10 cellular contexts compared by ENCODE assay signal in genomic region chr1:94235189-94236020, GRCh38. TPM values are rescaled to one million over a fixed set of nuclear protein-coding genes. Genes with fewer than 3 reads are reported as not detected.
DNase-seq lines count a peak whose midpoint lies in the region; ATAC-seq and TF ChIP-seq lines count a peak whose summit lies in the region.
"Had no signal": no experiment of that assay in that cellular context is flagged by ENCODE, and none has a peak within 500 bp of the region (broad histone marks: within the 10 kb centered on the region; RNA-seq: fewer than 3 reads in every experiment).

No MANE protein-coding gene starts in this region.

- H3K4me1 ChIP-seq in left ventricle myocardium inferior = peaks cover 97% of the 10 kb centered on the region
- no peaks in the 10 kb centered on the region for H3K4me1 ChIP-seq in uterus

- H3K27ac ChIP-seq in left ventricle myocardium inferior (replicated peaks) (peak overlapping the region; percentile 97), uterus (peak overlapping the region; percentile 67 to 72)

- H3K4me3 Mint-ChIP-seq in naive thymus-derived CD8-positive, alpha-beta T cell = peak overlapping the region in 8 of 10 donors; percentile 19 to 85 (median 74)

- peaks cover 0 to 14% (median 0%) of the 10 kb centered on the region in 9 donors for H3K9me3 Mint-ChIP-seq in naive thymus-derived CD8-positive, alpha-beta T cell
- H3K9me3 Mint-ChIP-seq: activated naive CD4-positive, alpha-beta T cell treated with anti-CD3 and anti-CD28 coated beads, Interleukin-2, amount 10 ng/mL, durations not matched to agents 7 days and 5 days had no signal

- ATAC-seq in left ventricle myocardium superior (no peak), HG03378 (IDR thresholded peaks at IDR 0.05; ENCODE audit: unreplicated experiment) (no peak), HG02885 (IDR thresholded peaks at IDR 0.05; ENCODE audit: poor library complexity, unreplicated experiment) (no peak)
- no peak for ATAC-seq in naive thymus-derived CD8-positive, alpha-beta T cell

- no peak for TF ChIP-seq POLR2A in uterus (IDR thresholded peaks at IDR 0.05)

- no peak for DNase-seq in left ventricle myocardium inferior
- DNase-seq in left ventricle myocardium superior = no peak
- DNase-seq in dermis microvascular lymphatic vessel endothelial cell (ENCODE audit: low read depth in 2 of 2) = peak; percentile 47 to 62
- no peak for DNase-seq in naive thymus-derived CD8-positive, alpha-beta T cell
- no peak for DNase-seq in uterus
- DNase-seq in NCI-H82 (lab: John Stamatoyannopoulos, UW) = no peak
- DNase-seq: activated naive CD4-positive, alpha-beta T cell treated with anti-CD3 and anti-CD28 coated beads, Interleukin-2, amount 10 ng/mL, durations not matched to agents 7 days and 5 days had no signal

- POLR2A ChIA-PET in naive thymus-derived CD8-positive, alpha-beta T cell (lab: Charles Lee) = no interaction called here

- H3K27ac Mint-ChIP-seq in naive thymus-derived CD8-positive, alpha-beta T cell = no peak overlapping the region
- H3K27ac Mint-ChIP-seq: activated naive CD4-positive, alpha-beta T cell treated with anti-CD3 and anti-CD28 coated beads, Interleukin-2, amount 10 ng/mL, durations not matched to agents 7 days and 5 days had no signal

- H3K9me3 ChIP-seq in left ventricle myocardium inferior (replicated peaks) (no peaks in the 10 kb centered on the region), uterus (no peaks in the 10 kb centered on the region)

- peaks cover 13 to 17% (median 16%) of the 10 kb centered on the region in 4 donors for H3K4me1 Mint-ChIP-seq in naive thymus-derived CD8-positive, alpha-beta T cell

- no peaks in the 10 kb centered on the region for H3K36me3 ChIP-seq in left ventricle myocardium inferior
- H3K36me3 ChIP-seq in uterus = no peaks in the 10 kb centered on the region

- H3K4me3 ChIP-seq in left ventricle myocardium inferior (peak overlapping the region; percentile 80), uterus (peak overlapping the region; percentile 5 to 56)

- intact Hi-C loops in left ventricle myocardium inferior (cut with micrococcal nuclease) (loop anchor here (5.0 kb wide), 1 partner anchor 173 kb away; no protein-coding TSS in a partner anchor), left ventricle myocardium superior (cut with micrococcal nuclease) (no loop called here), uterus (cut with DNase I; ENCODE audit: low total_unique reads) (loop anchor here (10.0 kb wide), 2 partner anchors 99 to 171 kb away; no protein-coding TSS in a partner anchor)

- peaks cover 0 to 5% (median 0%) of the 10 kb centered on the region in 3 donors for H3K36me3 Mint-ChIP-seq in naive thymus-derived CD8-positive, alpha-beta T cell
- H3K36me3 Mint-ChIP-seq: activated naive CD4-positive, alpha-beta T cell treated with anti-CD3 and anti-CD28 coated beads, Interleukin-2, amount 10 ng/mL, durations not matched to agents 7 days and 5 days had no signal

- H3K27me3 ChIP-seq in left ventricle myocardium inferior (ENCODE audit: low read depth) = no peaks in the 10 kb centered on the region
- peaks cover 3 to 21% of the 10 kb centered on the region in 2 donors for H3K27me3 ChIP-seq in uterus

- TF ChIP-seq CTCF in left ventricle myocardium inferior (IDR thresholded peaks at IDR 0.05; ENCODE audit: borderline replicate concordance) = no peak
- TF ChIP-seq CTCF in uterus (IDR thresholded peaks at IDR 0.05) = no peak

- peaks cover 57 to 77% (median 61%) of the 10 kb centered on the region in 5 donors for H3K27me3 Mint-ChIP-seq in naive thymus-derived CD8-positive, alpha-beta T cell

RNA-seq across cellular contexts. Expression of gene ARHGAP29, which starts 2.0 kb away (rescaled TPM):
- total RNA-seq in left ventricle myocardium inferior = 26.5 TPM
- 25.9 TPM for total RNA-seq in left ventricle myocardium superior
- 171 and 226 TPM in 2 replicates for total RNA-seq in dermis microvascular lymphatic vessel endothelial cell
- total RNA-seq in naive thymus-derived CD8-positive, alpha-beta T cell = not detected
- polyA plus RNA-seq in naive thymus-derived CD8-positive, alpha-beta T cell = not detected
- total RNA-seq in uterus = 10 to 100 TPM; 20.0 to 67.3 (median 38.8) TPM
- total RNA-seq: T-helper 2 cell treated with Interferon-gamma antibody and Interleukin-4, amounts not matched to agents 100 ng/mL and 5 ng/mL, for 36 hours had no signal

Comparison
In these comparisons a context has a peak if more than half of its experiments do, and no peak if none do; other contexts are left out.
1. DNase-seq: peak in dermis microvascular lymphatic vessel endothelial cell (2 of 2); none in left ventricle myocardium inferior (single experiment), left ventricle myocardium superior (single experiment), naive thymus-derived CD8-positive, alpha-beta T cell (0 of 10), uterus (0 of 2) and NCI-H82 (single experiment).
2. RNA of gene ARHGAP29, which starts 2.0 kb away (total RNA-seq): 171 to 226 TPM in dermis microvascular lymphatic vessel endothelial cell, 20.0 to 67.3 TPM in uterus, 26.5 TPM in left ventricle myocardium inferior (single experiment) and 25.9 TPM in left ventricle myocardium superior (single experiment); not detected in naive thymus-derived CD8-positive, alpha-beta T cell; every median in the first group is over 10 times any median in the second.